ENCODE assay signal across 15 cellular contexts in genomic region chr1:38418195-38419030, GRCh38.
DNase-seq lines count a peak whose midpoint lies in the region; ATAC-seq, FAIRE-seq and TF ChIP-seq lines count a peak whose summit lies in the region.
"Had no signal": no experiment of that assay in that cellular context is flagged by ENCODE, and none has a peak within 500 bp of the region (broad histone marks: within the 10 kb centered on the region; RNA-seq: fewer than 3 reads in every experiment).

No MANE protein-coding gene starts in this region.

- peak; percentile 69; the same call in 1 of the 2 replicates for TF ChIP-seq EP300 in K562 (IDR thresholded peaks at IDR 0.05; ENCODE audit: low read length)

- H3K27me3 ChIP-seq in right cardiac atrium (ENCODE audit: control insufficient read depth, insufficient read depth) (no peaks in the 10 kb centered on the region), K562 (ENCODE audit: control insufficient read depth in 2 of 2, insufficient read depth in 2 of 2, low read length in 2 of 2) (peaks cover 2 to 4% of the 10 kb centered on the region in 2 experiments; a peak in 1 of 5 replicates)

- no peaks in the 10 kb centered on the region for H3K79me2 ChIP-seq in K562 (ENCODE audit: control insufficient read depth, insufficient read depth, low read length)

- peak; percentile 84 for FAIRE-seq in K562 (lab: Jason Lieb, UNC)
- FAIRE-seq: colon, H1, small intestine had no signal

- H3K9me3 ChIP-seq in right cardiac atrium (ENCODE audit: control insufficient read depth, low read length) (peaks cover 1% of the 10 kb centered on the region), K562 (replicated peaks; ENCODE audit: control insufficient read depth, insufficient read depth, low read depth, low read length) (no peaks in the 10 kb centered on the region)

- H3K27ac ChIP-seq in right cardiac atrium (ENCODE audit: low read length) (no peak overlapping the region), K562 (ENCODE audit: extremely low read depth, low read depth, low read length) (no peak overlapping the region)

- H2AFZ ChIP-seq in K562 (ENCODE audit: low read depth, low read length) = no peak overlapping the region

- peak; percentile 45 to 89 for ATAC-seq in right cardiac atrium
- no peak for ATAC-seq in left ventricle myocardium superior
- peak; percentile 91 for ATAC-seq in K562
- ATAC-seq in GM19467 (IDR thresholded peaks at IDR 0.05; ENCODE audit: unreplicated experiment) = no peak
- ATAC-seq: CD8-positive, alpha-beta T cell had no signal

- no peak for TF ChIP-seq RAD21 in K562 (CRISPR knock-in tag; conservative IDR thresholded peaks at IDR 0.05 in 1 of 2, IDR thresholded peaks at IDR 0.05 in 1 of 2)

- no peak for TF ChIP-seq CTCF in K562 (IDR thresholded peaks at IDR 0.05 in 2 of 3, conservative IDR thresholded peaks at IDR 0.05 in 1 of 3; ENCODE audit: insufficient read depth in 2 of 3, low read depth in 1 of 3, low read length in 3 of 3)

- 61% methylated on average over 9 of the region's 9 CpGs for WGBS in right cardiac atrium
- WGBS in K562 (ENCODE audit: insufficient coverage, low coverage, missing lambda C conversion rate) = 3% methylated on average over 9 of the region's 9 CpGs

- CTCF ChIA-PET in K562 (lab: Yijun Ruan, JAX; ENCODE audit: low intra/inter-chr PET ratio) = no interaction called here

- no peaks in the 10 kb centered on the region for H3K4me1 ChIP-seq in right cardiac atrium (ENCODE audit: control insufficient read depth, insufficient read depth, low read length)
- H3K4me1 ChIP-seq in K562 (replicated peaks in 1 of 2; ENCODE audit: control insufficient read depth in 2 of 2, insufficient read depth in 2 of 2, low read length in 2 of 2) = peaks cover 4 to 11% of the 10 kb centered on the region in 2 experiments; a peak in 3 of 5 replicates

- no peaks in the 10 kb centered on the region for H3K9me1 ChIP-seq in K562 (ENCODE audit: control insufficient read depth, insufficient read depth, low read length)

- no peaks in the 10 kb centered on the region for H3K36me3 ChIP-seq in K562 (ENCODE audit: control insufficient read depth, insufficient read depth, low read length)

- H3K9ac ChIP-seq in K562 (ENCODE audit: insufficient read depth in 1 of 2, low read depth in 2 of 2, low read length in 2 of 2) = no peak overlapping the region

- no peaks in the 10 kb centered on the region for H4K20me1 ChIP-seq in K562 (replicated peaks; ENCODE audit: control insufficient read depth, insufficient read depth, low read length)

- DNase-seq in right cardiac atrium = peak in 1 of 3 donors; percentile 16
- DNase-seq in left ventricle myocardium superior = no peak
- peak in 3 of 4 experiments; percentile 18 to 73 (median 59) for DNase-seq in K562 (ENCODE audit: extremely low read depth in 1 of 4, low spot score in 3 of 4)
- DNase-seq in left kidney (ENCODE audit: low read depth, low spot score) = peak; percentile 70
- DNase-seq in NCI-H524 (lab: John Stamatoyannopoulos, UW) = no peak
- DNase-seq in activated CD4-positive, CD25-positive, alpha-beta regulatory T cell (lab: John Stamatoyannopoulos, UW) = no peak
- no peak for DNase-seq in AG08395 (ENCODE audit: low spot score)
- DNase-seq: activated CD4-positive, alpha-beta memory T cell treated with anti-CD3 and anti-CD28 coated beads for 36 hours; activated T-cell treated with anti-CD3 and anti-CD28 coated beads, Interleukin-2, amount 50 U/mL, for 48 hours; CD8-positive, alpha-beta T cell; small intestine; stimulated activated naive CD4-positive, alpha-beta T cell treated with Interleukin-2 at 50 U/mL for 16 hours had no signal

- in situ Hi-C loops in K562 (cut with MboI) = no loop called here

- POLR2A ChIA-PET in K562 (lab: Yijun Ruan, JAX) = interaction anchor here (1.0 kb wide), 1 partner anchor 34 kb away, joined by 3 read pairs; no protein-coding TSS in a partner anchor

- no peak for TF ChIP-seq POLR2A in K562 (conservative IDR thresholded peaks at IDR 0.05)

- BruUV-seq in K562 (replicated peaks; lab: Mats Ljungman, UMichigan) = no TSS peak

- intact Hi-C loops in right cardiac atrium (cut with DNase I) = no loop called here
- intact Hi-C loops in left ventricle myocardium superior (cut with micrococcal nuclease) = no loop called here
- intact Hi-C loops in K562 (cut with micrococcal nuclease) = no loop called here

- H3K4me2 ChIP-seq in K562 (ENCODE audit: insufficient read depth, low read length) = no peak overlapping the region

- no peak overlapping the region for H3K4me3 ChIP-seq in right cardiac atrium (ENCODE audit: low read length)
- H3K4me3 ChIP-seq in K562 = no peak overlapping the region

TF ChIP-seq in K562, 482 proteins besides CTCF, POLR2A, EP300 and RAD21 (continues in another document):
- TF ChIP-seq ID3 (CRISPR knock-in tag; IDR thresholded peaks at IDR 0.05) (no peak), ID3 (tag; IDR thresholded peaks at IDR 0.05) (no peak), ATF1 (CRISPR knock-in tag; IDR thresholded peaks at IDR 0.05) (no peak), ATF1 (tag; IDR thresholded peaks at IDR 0.05) (peak; percentile 42; the same call in 1 of the 2 replicates), LEF1 (IDR thresholded peaks at IDR 0.05) (peak; percentile 57), SMARCC2 (IDR thresholded peaks at IDR 0.05; ENCODE audit: low read depth) (peak; percentile 63; the same call in 1 of the 2 replicates), CREM (IDR thresholded peaks at IDR 0.05; ENCODE audit: low read depth) (peak; percentile 64), SMAD4 (CRISPR knock-in tag; conservative IDR thresholded peaks at IDR 0.05) (0 out of 2 replicates have a peak, but pooled peaks have one; percentile 32), CBFA2T2 (conservative IDR thresholded peaks at IDR 0.05) (peak; percentile 66), HES1 (IDR thresholded peaks at IDR 0.05; ENCODE audit: low read depth) (peak; percentile 79), PML (IDR thresholded peaks at IDR 0.05; ENCODE audit: low read length) (peak; percentile 56; the same call in 1 of the 2 replicates), ZNF79 (CRISPR knock-in tag; IDR thresholded peaks at IDR 0.05; ENCODE audit: low read depth) (no peak), VEZF1 (CRISPR knock-in tag; IDR thresholded peaks at IDR 0.05) (peak; percentile 52), CTBP1 (IDR thresholded peaks at IDR 0.05; ENCODE audit: borderline replicate concordance) (0 out of 2 replicates have a peak, but pooled peaks have one; percentile 40), MAZ (CRISPR knock-in tag; conservative IDR thresholded peaks at IDR 0.05 in 1 of 2, IDR thresholded peaks at IDR 0.05 in 1 of 2) (0 out of 4 replicates have a peak, but pooled peaks of 1 of the 2 experiments have one; percentile 38), PHF21A (IDR thresholded peaks at IDR 0.05; ENCODE audit: borderline replicate concordance, low read depth) (no peak), SOX6 (IDR thresholded peaks at IDR 0.05) (peak; percentile 77), SMARCE1 (IDR thresholded peaks at IDR 0.05) (peak; percentile 70), HDAC3 (IDR thresholded peaks at IDR 0.05; ENCODE audit: borderline replicate concordance, partially characterized antibody) (peak; percentile 23), ARID1B (IDR thresholded peaks at IDR 0.05) (peak; percentile 92), CBFA2T3 (IDR thresholded peaks at IDR 0.05) (peak; percentile 86), PPARD (CRISPR knock-in tag; IDR thresholded peaks at IDR 0.05) (no peak), KLF16 (IDR thresholded peaks at IDR 0.05) (peak; percentile 68), DPF2 (IDR thresholded peaks at IDR 0.05) (peak; percentile 85), TCF3 (CRISPR knock-in tag; IDR thresholded peaks at IDR 0.05) (peak; percentile 84), FOXM1 (IDR thresholded peaks at IDR 0.05; ENCODE audit: low read depth) (peak; percentile 64), FOXM1 (CRISPR knock-in tag; IDR thresholded peaks at IDR 0.05; ENCODE audit: low read depth) (no peak), SMARCA4 (IDR thresholded peaks at IDR 0.05) (peak; percentile 87), KDM1A (IDR thresholded peaks at IDR 0.05) (peak; percentile 64 to 69; a peak in 3 of 4 replicates), POLR2AphosphoS5 (IDR thresholded peaks at IDR 0.05; ENCODE audit: control insufficient read depth, insufficient read depth, low read depth, low read length) (peak; percentile 64; the same call in 1 of the 2 replicates), SPI1 (IDR thresholded peaks at IDR 0.05; ENCODE audit: borderline replicate concordance, low read depth, low read length) (peak; percentile 91), MTA2 (IDR thresholded peaks at IDR 0.05; ENCODE audit: low read depth) (peak; percentile 50), GABPA (tag; conservative IDR thresholded peaks at IDR 0.05; ENCODE audit: low read depth) (no peak)

Comparison
In these comparisons a context has a peak if more than half of its experiments do, and no peak if none do; other contexts are left out.
1. ATAC-seq: peak in right cardiac atrium (2 of 2) and K562 (single experiment); none in left ventricle myocardium superior (single experiment) and GM19467 (single experiment).
2. DNase-seq: peak in K562 (3 of 4) and left kidney (single experiment); none in left ventricle myocardium superior (single experiment), NCI-H524 (0 of 2), activated CD4-positive, CD25-positive, alpha-beta regulatory T cell (0 of 4) and AG08395 (single experiment).